ENCODE assay signal across 16 cellular contexts in genomic region chr2:241216211-241216761, GRCh38. TPM values are rescaled to one million over a fixed set of nuclear protein-coding genes. Genes with fewer than 3 reads are reported as not detected.
DNase-seq lines count a peak whose midpoint lies in the region; ATAC-seq, FAIRE-seq and TF ChIP-seq lines count a peak whose summit lies in the region.
"Had no signal": no experiment of that assay in that cellular context is flagged by ENCODE, and none has a peak within 500 bp of the region (broad histone marks: within the 10 kb centered on the region; RNA-seq: fewer than 3 reads in every experiment).

No MANE protein-coding gene starts in this region.

- peak overlapping the region; percentile 4; the same call in 1 of the 2 replicates for H3K9ac ChIP-seq in HepG2 (ENCODE audit: insufficient read depth, low read depth, low read length)

- no peak overlapping the region for H3K27ac ChIP-seq in HepG2 (ENCODE audit: extremely low read length, insufficient read depth, low read length)
- H3K27ac ChIP-seq in right lobe of liver, result no peak overlapping the region
- H3K27ac ChIP-seq in breast epithelium, result no peak overlapping the region
- H3K27ac ChIP-seq: epithelial cell of prostate had no signal

- no peaks in the 10 kb centered on the region for H3K9me3 Mint-ChIP-seq in activated T-helper 17 cell treated with anti-CD3 and anti-CD28 coated beads, Interleukin-2, amount 50 U/mL, for 72 hours

- intact Hi-C loops in HepG2 (cut with micrococcal nuclease; ENCODE audit: unreplicated experiment), result no loop called here
- intact Hi-C loops in right lobe of liver (cut with DNase I), result no loop called here
- intact Hi-C loops in breast epithelium (cut with DNase I; ENCODE audit: low total_unique reads), result no loop called here

- WGBS in HepG2 (ENCODE audit: low lambda C conversion rate), result 31% methylated on average over 9 of the region's 14 CpGs
- 68% methylated on average over 4 of the region's 14 CpGs for WGBS in right lobe of liver (ENCODE audit: insufficient coverage, low coverage, low lambda C conversion rate, missing lambda C conversion rate)

- H3K4me1 ChIP-seq in HepG2 (ENCODE audit: insufficient read depth, low read length) (peaks cover 55% of the 10 kb centered on the region), right lobe of liver (peaks cover 0 to 9% (median under 1%) of the 10 kb centered on the region in 4 donors), breast epithelium (peaks cover 0 to 6% of the 10 kb centered on the region in 2 donors)

- no peak overlapping the region for H3K27ac Mint-ChIP-seq in activated T-helper 17 cell treated with anti-CD3 and anti-CD28 coated beads, Interleukin-2, amount 50 U/mL, for 72 hours

- FAIRE-seq in HepG2 (lab: Jason Lieb, UNC), result no peak
- FAIRE-seq: RCC 7860 had no signal

- no peaks in the 10 kb centered on the region for H3K27me3 Mint-ChIP-seq in activated T-helper 17 cell treated with anti-CD3 and anti-CD28 coated beads, Interleukin-2, amount 50 U/mL, for 72 hours

- in situ Hi-C loops in HepG2 (cut with HindIII; ENCODE audit: extremely low pct_ligation_motif_present, low pct_unique_long_range_greater_than_20kb), result loop anchor here (5.0 to 25.0 kb wide), 2 partner anchors 124 to 654 kb away; partner anchors contain the start of genes ANKMY1, DUSP28 and RNPEPL1

- H3K36me3 ChIP-seq in HepG2 (replicated peaks in 1 of 2; ENCODE audit: control insufficient read depth in 1 of 2, insufficient read depth in 2 of 2, low read length in 2 of 2), result no peaks in the 10 kb centered on the region
- H3K36me3 ChIP-seq in right lobe of liver, result no peaks in the 10 kb centered on the region
- no peaks in the 10 kb centered on the region for H3K36me3 ChIP-seq in breast epithelium
- H3K36me3 ChIP-seq: BE2C had no signal

- H3K9me3 ChIP-seq in HepG2 (ENCODE audit: low read length), result no peaks in the 10 kb centered on the region
- H3K9me3 ChIP-seq in right lobe of liver, result no peaks in the 10 kb centered on the region
- H3K9me3 ChIP-seq in breast epithelium, result no peaks in the 10 kb centered on the region
- H3K9me3 ChIP-seq: BE2C had no signal

- peak overlapping the region; percentile 49 for H3K4me2 ChIP-seq in HepG2 (ENCODE audit: low read depth, low read length)

- no peak for TF ChIP-seq RAD21 in HepG2 (CRISPR knock-in tag; IDR thresholded peaks at IDR 0.05)

- TF ChIP-seq EP300 in HepG2 (IDR thresholded peaks at IDR 0.05; ENCODE audit: low read depth in 2 of 2, low read length in 2 of 2) (no peak), HepG2 (CRISPR knock-in tag; IDR thresholded peaks at IDR 0.05; ENCODE audit: borderline replicate concordance) (no peak)

- no peaks in the 10 kb centered on the region for H3K4me1 Mint-ChIP-seq in activated T-helper 17 cell treated with anti-CD3 and anti-CD28 coated beads, Interleukin-2, amount 50 U/mL, for 72 hours

- CTCF ChIA-PET in HepG2 (lab: Yijun Ruan, JAX; ENCODE audit: low intra/inter-chr PET ratio, low total read pairs), result no interaction called here

- H3K79me2 ChIP-seq in HepG2 (ENCODE audit: insufficient read depth, low read length), result peaks cover 23% of the 10 kb centered on the region

- TF ChIP-seq CTCF in HepG2 (CRISPR knock-in tag; IDR thresholded peaks at IDR 0.05) (no peak), right lobe of liver (IDR thresholded peaks at IDR 0.05) (no peak), breast epithelium (IDR thresholded peaks at IDR 0.05) (no peak)

- H3K4me3 ChIP-seq in HepG2 (replicated peaks in 1 of 3; ENCODE audit: insufficient read depth in 1 of 3, low read depth in 2 of 3, low read length in 3 of 3) (no peak overlapping the region; a peak in 1 of 6 replicates), right lobe of liver (no peak overlapping the region), breast epithelium (no peak overlapping the region)
- H3K4me3 ChIP-seq: lung had no signal

- H3K4me3 Mint-ChIP-seq in activated T-helper 17 cell treated with anti-CD3 and anti-CD28 coated beads, Interleukin-2, amount 50 U/mL, for 72 hours, result peak overlapping the region; percentile 87

- H3K36me3 Mint-ChIP-seq in activated T-helper 17 cell treated with anti-CD3 and anti-CD28 coated beads, Interleukin-2, amount 50 U/mL, for 72 hours (ENCODE audit: low read depth), result peaks cover 20% of the 10 kb centered on the region

- ATAC-seq in HepG2 (peak; percentile 4), right lobe of liver (no peak), GM19324 (IDR thresholded peaks at IDR 0.05; ENCODE audit: low FRiP score, unreplicated experiment) (no peak)
- no peak for ATAC-seq in activated T-helper 17 cell treated with anti-CD3 and anti-CD28 coated beads, Interleukin-2, amount 50 U/mL, for 72 hours (replicated peaks)

- no TSS peak for BruUV-seq in HepG2 (replicated peaks; lab: Mats Ljungman, UMichigan)

- peaks cover 14 to 33% of the 10 kb centered on the region in 2 experiments for H3K27me3 ChIP-seq in HepG2 (ENCODE audit: control insufficient read depth in 1 of 2, insufficient read depth in 2 of 2, low read length in 2 of 2)
- H3K27me3 ChIP-seq in right lobe of liver, result no peaks in the 10 kb centered on the region
- H3K27me3 ChIP-seq in breast epithelium, result no peaks in the 10 kb centered on the region
- H3K27me3 ChIP-seq: BE2C had no signal

- TF ChIP-seq POLR2A in HepG2 (IDR thresholded peaks at IDR 0.05; ENCODE audit: insufficient read depth in 1 of 2, low read depth in 2 of 2, low read length in 2 of 2) (no peak), right lobe of liver (IDR thresholded peaks at IDR 0.05) (no peak), breast epithelium (IDR thresholded peaks at IDR 0.05) (no peak)

- POLR2A ChIA-PET in HepG2 (lab: Yijun Ruan, JAX), result interaction anchor here (0.7 to 2.2 kb wide), 10 partner anchors 9 to 655 kb away, joined by 3 to 9 read pairs (median 4); partner anchors contain the start of genes DTYMK, MTERF4, PASK and PPP1R7

- H4K20me1 ChIP-seq in HepG2 (ENCODE audit: insufficient read depth, low read length), result no peaks in the 10 kb centered on the region

- no peak for DNase-seq in HepG2 (ENCODE audit: low spot score)
- no peak for DNase-seq in right lobe of liver
- peak; percentile 30 for DNase-seq in myocyte (ENCODE audit: low read depth)
- DNase-seq in midbrain (lab: John Stamatoyannopoulos, UW), result no peak
- no peak for DNase-seq in DMS153 treated with DMSO at 0.1 percent for 48 hours (lab: John Stamatoyannopoulos, UW; ENCODE audit: unreplicated experiment)
- no peak for DNase-seq in breast epithelium (ENCODE audit: low spot score in 2 of 2)
- DNase-seq: BE2C; central memory CD4-positive, alpha-beta T cell; NCI-H1092 treated with DMSO at 0.1 percent for 48 hours; NCI-H446 treated with DMSO at 0.1 percent for 48 hours; stimulated activated CD4-positive, alpha-beta T cell treated with anti-CD3 and anti-CD28 coated beads, Interleukin-4, amount 100 ng/mL, for 24 hours had no signal

- H2AFZ ChIP-seq in HepG2 (ENCODE audit: low read length), result no peak overlapping the region

TF ChIP-seq in HepG2, 621 proteins besides CTCF, POLR2A, EP300 and RAD21 (continues in another document):
- TF ChIP-seq ZFP36L1 (CRISPR knock-in tag; IDR thresholded peaks at IDR 0.05), result no peak
- no peak for TF ChIP-seq HOXA5 (CRISPR knock-in tag; IDR thresholded peaks at IDR 0.05)
- TF ChIP-seq SATB2 (CRISPR knock-in tag; IDR thresholded peaks at IDR 0.05), result no peak

RNA-seq across cellular contexts. Expression of gene ANO7, which starts 27.8 kb away (rescaled TPM):
- total RNA-seq in HepG2 (2016; rRNA removed; fragmentation: Illumina TruSeq; extraction: Trizol), result 3.7 and 4.9 TPM in 2 replicates
- total RNA-seq in HepG2 (2016; cell fraction: cytosol; rRNA removed; fragmentation: Illumina TruSeq; extraction: Trizol; ENCODE audit: low read depth), result 1.7 and 1.9 TPM in 2 replicates
- total RNA-seq in HepG2 (2016; cell fraction: insoluble cytoplasmic fraction; rRNA removed; fragmentation: Illumina TruSeq; extraction: Trizol), result 2.9 and 5.5 TPM in 2 replicates
- total RNA-seq in HepG2 (2016; cell fraction: membrane; rRNA removed; fragmentation: Illumina TruSeq; extraction: Trizol), result 3.2 and 4.1 TPM in 2 replicates
- 4.7 and 5.1 TPM in 2 replicates for total RNA-seq in HepG2 (2016; cell fraction: nucleus; rRNA removed; fragmentation: Illumina TruSeq; extraction: Trizol)
- polyA plus RNA-seq in HepG2 (2011; rRNA removed), result 4.1 and 4.9 TPM in 2 replicates
- polyA plus RNA-seq in HepG2 (2011; cell fraction: cytosol; rRNA removed), result 2.9 and 3.9 TPM in 2 replicates
- polyA plus RNA-seq in HepG2 (2011; cell fraction: nucleus; rRNA removed), result 29.8 and 33.6 TPM in 2 replicates
- 8.8 and 10.8 TPM in 2 replicates for polyA plus RNA-seq in HepG2 (2012)
- polyA plus RNA-seq in HepG2 (2016; cell fraction: cytosol; fragmentation: Illumina TruSeq; extraction: Trizol; ENCODE audit: low read depth), result 3.3 and 3.8 TPM in 2 replicates
- 7.5 and 11.5 TPM in 2 replicates for polyA plus RNA-seq in HepG2 (2016; cell fraction: insoluble cytoplasmic fraction; fragmentation: Illumina TruSeq; extraction: Trizol; ENCODE audit: low read depth)
- polyA plus RNA-seq in HepG2 (2016; cell fraction: membrane; fragmentation: Illumina TruSeq; extraction: Trizol; ENCODE audit: low read depth), result 7.5 and 8.6 TPM in 2 replicates
- polyA plus RNA-seq in HepG2 (2016; cell fraction: nucleus; fragmentation: Illumina TruSeq; extraction: Trizol; ENCODE audit: insufficient read depth, low read depth), result 14.9 and 15.8 TPM in 2 replicates
- polyA minus RNA-seq in HepG2 (2011; rRNA and poly(A)+ RNA removed; ENCODE audit: low replicate concordance), result 1.1 and 16.7 TPM in 2 replicates
- polyA minus RNA-seq in HepG2 (2011; cell fraction: cytosol; rRNA and poly(A)+ RNA removed), result 5.1 and 8.4 TPM in 2 replicates
- polyA minus RNA-seq in HepG2 (2011; cell fraction: nucleus; rRNA and poly(A)+ RNA removed), result 13.8 and 18.4 TPM in 2 replicates
- 1 to 10 TPM in 3 of 6 experiments, under 1 TPM in 3; 0.61 to 2.4 (median 0.97) TPM for total RNA-seq in right lobe of liver
- 10 to 100 TPM in 1 of 2 donors, 1 to 10 TPM in 1; 1.6 to 12.8 TPM for total RNA-seq in activated T-helper 17 cell treated with anti-CD3 and anti-CD28 coated beads, Interleukin-2, amount 50 U/mL, for 72 hours
- total RNA-seq in myocyte, result 0.45 TPM in 1 of 2 replicates, not detected in the other
- 1.2 TPM for polyA plus RNA-seq in myocyte (2012)
- total RNA-seq in breast epithelium, result 1 to 10 TPM in 1 of 3 donors, under 1 TPM in 1, not detected in 1; 0.98 to 1.6 TPM
